Comparison of ENCODE assay signal across 1 cellular context in genomic region chr6:121592955-121593665, GRCh38.
A peak's percentile ranks its signal among the peaks of the same experiment; 100 is the strongest.
TF ChIP-seq lines count a peak whose summit lies in the region.

No MANE protein-coding gene starts in this region.

TF ChIP-seq in SK-N-SH, 30 proteins besides CTCF, POLR2A, EP300 and RAD21:
- TF ChIP-seq REST (IDR thresholded peaks at IDR 0.05; ENCODE audit: low read depth, low read length), result no peak
- 0 out of 2 replicates have a peak, but pooled peaks have one; percentile 4 for TF ChIP-seq RCOR1 (IDR thresholded peaks at IDR 0.05; ENCODE audit: low read length)
